In the genomic region with DNA sequence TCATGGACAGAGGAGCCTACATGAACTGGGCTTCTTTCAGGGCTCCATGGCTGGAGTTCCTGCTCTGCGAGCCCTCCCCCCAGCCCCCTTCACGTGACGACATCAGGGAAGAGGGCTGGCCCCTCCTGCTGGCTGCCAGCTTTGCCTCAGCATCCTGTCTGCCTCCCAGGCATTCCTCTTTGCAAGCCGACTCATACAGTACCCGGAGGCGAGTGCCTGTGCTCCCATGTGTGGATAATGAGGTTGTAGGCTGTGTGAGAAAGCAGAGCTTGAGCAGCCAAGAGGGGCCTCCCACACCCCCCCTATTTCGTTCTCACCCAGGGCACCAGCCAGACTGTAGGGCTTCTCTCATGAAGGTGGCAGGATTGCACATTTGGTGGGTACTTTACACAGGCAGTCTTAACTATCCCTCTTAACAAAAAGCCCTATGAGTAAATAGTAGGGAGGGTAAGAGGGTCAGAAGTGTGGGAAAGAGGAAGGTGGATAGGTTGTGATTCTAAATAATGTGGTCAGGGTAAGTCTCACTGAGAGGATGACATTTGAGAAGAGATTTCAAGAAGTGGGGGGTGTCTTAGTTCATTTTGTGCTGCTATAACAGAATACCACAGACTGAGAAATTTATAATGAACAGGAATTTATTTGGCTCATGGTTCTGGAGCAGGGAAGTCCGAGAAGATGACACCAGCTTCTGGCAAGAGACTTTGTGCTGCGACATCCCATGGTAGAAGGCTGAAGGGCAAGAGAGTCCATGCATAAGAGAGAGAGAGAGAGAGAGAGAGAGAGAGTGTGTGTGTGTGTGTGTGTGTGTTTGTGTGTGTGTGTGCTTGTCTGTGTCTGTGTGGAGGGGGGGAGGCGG, we compare ENCODE assay signal across 8 cellular contexts.
A peak's percentile ranks its signal among the peaks of the same experiment; 100 is the strongest.
DNase-seq lines count a peak whose midpoint lies in the region; ATAC-seq and TF ChIP-seq lines count a peak whose summit lies in the region.
"Had no signal": no experiment of that assay in that cellular context is flagged by ENCODE, and none has a peak within 500 bp of the region (broad histone marks: within the 10 kb centered on the region; RNA-seq: fewer than 3 reads in every experiment).

No MANE protein-coding gene starts in this region.

- H3K4me3 ChIP-seq in GM23338: no peak overlapping the region
- no peak overlapping the region for H3K4me3 ChIP-seq in PC-3 (ENCODE audit: low read length)
- H3K4me3 ChIP-seq in fibroblast of pulmonary artery (replicated peaks; ENCODE audit: low read depth, low read length): no peak overlapping the region

- H3K9me3 ChIP-seq in PC-3 (ENCODE audit: low read length): no peaks in the 10 kb centered on the region

- H3K27ac ChIP-seq in GM23338 (ENCODE audit: low read depth) (no peak overlapping the region), PC-3 (ENCODE audit: low read length) (no peak overlapping the region)

- H3K4me1 ChIP-seq in GM23338 (ENCODE audit: insufficient read depth) (peaks cover 13% of the 10 kb centered on the region; the same call in 1 of the 2 replicates), PC-3 (ENCODE audit: insufficient read depth, low read length) (no peaks in the 10 kb centered on the region)

- no peak overlapping the region for H3K4me2 ChIP-seq in GM23338
- H3K4me2 ChIP-seq in PC-3 (ENCODE audit: low read length): no peak overlapping the region

- no peaks in the 10 kb centered on the region for H3K27me3 ChIP-seq in GM23338 (ENCODE audit: insufficient read depth)
- peaks cover 44% of the 10 kb centered on the region for H3K27me3 ChIP-seq in PC-3 (ENCODE audit: low read length)

- H3K79me2 ChIP-seq in GM23338 (replicated peaks; ENCODE audit: insufficient read depth) (no peaks in the 10 kb centered on the region), PC-3 (ENCODE audit: low read length) (no peaks in the 10 kb centered on the region)

- CTCF ChIA-PET in PC-3 (lab: Charles Lee): no interaction called here

- H3K4me3 Mint-ChIP-seq in GM23338: no peak overlapping the region
- H3K4me3 Mint-ChIP-seq: brain had no signal

- H3K9me2 ChIP-seq in GM23338 (ENCODE audit: insufficient read depth) (0 out of 2 replicates have a peak, but pooled peaks cover 3% of the 10 kb centered on the region), PC-3 (replicated peaks; ENCODE audit: low read length) (no peaks in the 10 kb centered on the region)

- H3K36me3 Mint-ChIP-seq in GM23338 (ENCODE audit: low read depth): no peaks in the 10 kb centered on the region
- H3K36me3 Mint-ChIP-seq: brain had no signal

- H3K4me1 Mint-ChIP-seq in GM23338: peaks cover 2% of the 10 kb centered on the region; the same call in 1 of the 3 replicates

- H3F3A ChIP-seq in GM23338 (replicated peaks; ENCODE audit: low read depth) (no peaks in the 10 kb centered on the region), PC-3 (ENCODE audit: low read length, unreplicated experiment) (no peaks in the 10 kb centered on the region)

- DNase-seq in GM23338 (ENCODE audit: low spot score) (peak; percentile 79), PC-3 (peak; percentile 33), fibroblast of pulmonary artery (ENCODE audit: low read depth) (peak; percentile 89), renal cortical epithelial cell (ENCODE audit: low read depth) (peak; percentile 98), NCI-H345 (lab: John Stamatoyannopoulos, UW) (no peak), mucosa of gallbladder (ENCODE audit: low spot score) (no peak)

- H2AFZ ChIP-seq in GM23338 (peak overlapping the region; percentile 93), PC-3 (ENCODE audit: low read length) (no peak overlapping the region)

- no TSS peak for BruUV-seq in PC-3 (replicated peaks; lab: Mats Ljungman, UMichigan)

- ATAC-seq in GM23338 (peak; percentile 98), PC-3 (0 out of 2 replicates have a peak, but pooled peaks have one; percentile 15), HG03342 (IDR thresholded peaks at IDR 0.05; ENCODE audit: unreplicated experiment) (no peak)

- no peak overlapping the region for H3K27ac Mint-ChIP-seq in GM23338
- H3K27ac Mint-ChIP-seq: brain had no signal

- no peaks in the 10 kb centered on the region for H3K9me3 Mint-ChIP-seq in GM23338

- H4K20me1 ChIP-seq in GM23338 (replicated peaks; ENCODE audit: insufficient read depth): no peaks in the 10 kb centered on the region
- H4K20me1 ChIP-seq in PC-3 (ENCODE audit: low read length): no peaks in the 10 kb centered on the region

- TF ChIP-seq CTCF in GM23338 (conservative IDR thresholded peaks at IDR 0.05; ENCODE audit: low read depth in 2 of 2) (peak in 1 of 2 experiments; percentile 55; a peak in 2 of 4 replicates), PC-3 (conservative IDR thresholded peaks at IDR 0.05; ENCODE audit: low read depth, low read length) (no peak), fibroblast of pulmonary artery (IDR thresholded peaks at IDR 0.05; ENCODE audit: low read length, missing control alignments) (no peak)

- H3K9ac ChIP-seq in PC-3 (ENCODE audit: low read length): no peak overlapping the region

- no peaks in the 10 kb centered on the region for H3K36me3 ChIP-seq in GM23338 (ENCODE audit: insufficient read depth)
- H3K36me3 ChIP-seq in PC-3 (ENCODE audit: low read depth, low read length): no peaks in the 10 kb centered on the region

- H3K27me3 Mint-ChIP-seq in GM23338 (ENCODE audit: insufficient read depth, low read depth, poor library complexity): peaks cover 3% of the 10 kb centered on the region

- POLR2A ChIA-PET in PC-3 (lab: Charles Lee; ENCODE audit: unreplicated experiment): no interaction called here

- intact Hi-C loops in PC-3 (cut with micrococcal nuclease): no loop called here

TF ChIP-seq in GM23338, 12 proteins besides CTCF, POLR2A, EP300 and RAD21 (continues in another document):
- TF ChIP-seq EZH2 (IDR thresholded peaks at IDR 0.05; ENCODE audit: low read depth, unreplicated experiment) (no peak), ZNF462 (CRISPR knock-in tag; IDR thresholded peaks at IDR 0.05) (0 out of 2 replicates have a peak, but pooled peaks have one; percentile 8)

Comparison
In these comparisons a context has a peak if more than half of its experiments do, and no peak if none do; other contexts are left out.
1. DNase-seq: peak in GM23338 (single experiment), PC-3 (single experiment), fibroblast of pulmonary artery (single experiment) and renal cortical epithelial cell (single experiment); none in NCI-H345 (single experiment) and mucosa of gallbladder (single experiment).